In the genomic region with DNA sequence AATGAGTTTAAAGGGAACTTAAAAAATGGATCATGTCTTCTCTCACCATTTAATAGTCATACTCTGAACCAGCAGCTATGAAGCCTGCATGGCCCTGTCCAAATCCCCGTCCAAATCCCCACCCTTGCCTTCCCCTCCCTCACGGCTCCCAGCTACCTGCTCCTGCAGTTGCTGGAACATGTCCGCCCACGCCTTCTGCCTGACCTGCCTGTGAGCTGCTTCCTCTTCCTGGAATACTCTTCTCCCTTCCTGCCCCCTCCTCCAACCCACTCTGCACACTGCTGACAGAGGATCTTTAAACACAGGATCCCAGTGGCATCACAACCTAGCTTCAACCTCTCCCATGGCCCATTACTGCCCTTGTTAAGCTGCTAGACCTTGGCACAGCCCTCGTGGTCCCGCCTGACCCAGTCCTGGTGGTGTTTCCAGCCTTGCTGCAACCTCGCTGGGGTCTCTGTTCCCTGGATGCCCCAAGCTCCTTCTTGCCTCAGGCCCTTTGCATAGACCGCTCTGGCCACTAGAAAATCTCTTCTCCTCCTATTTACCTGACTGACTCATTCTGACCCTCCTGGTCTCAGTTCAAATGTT, we compare ENCODE assay signal across 27 cellular contexts.
DNase-seq lines count a peak whose midpoint lies in the region; TF ChIP-seq lines count a peak whose summit lies in the region.
"Had no signal": no experiment of that assay in that cellular context is flagged by ENCODE, and none has a peak within 500 bp of the region (broad histone marks: within the 10 kb centered on the region; RNA-seq: fewer than 3 reads in every experiment).

No MANE protein-coding gene starts in this region.

- DNase-seq in MCF 10A (ENCODE audit: unreplicated experiment), result peak; percentile 24
- DNase-seq in breast epithelium (ENCODE audit: low spot score in 2 of 2), result no peak
- peak; percentile 20 for DNase-seq in mammary epithelial cell
- peak; percentile 51 for DNase-seq in islet precursor cell
- peak; percentile 73 for DNase-seq in ureter (ENCODE audit: low spot score)
- DNase-seq in NCI-H774 (lab: John Stamatoyannopoulos, UW), result no peak
- DNase-seq in DMS53 (lab: John Stamatoyannopoulos, UW), result no peak
- DNase-seq in GM19238 (ENCODE audit: insufficient read length, low spot score), result no peak
- DNase-seq: activated B cell treated with CpG ODN at 0.5 μM for 24 hours; activated CD4-positive, alpha-beta T cell treated with anti-CD3 and anti-CD28 coated beads, Interleukin-2, amount 50 U/mL, for 4 hours; CD4-positive, alpha-beta memory T cell; DMS79; effector CD8-positive, alpha-beta T cell; esophagus squamous epithelium; gastrocnemius medialis; GDM1; hippocampal formation; left ventricle myocardium inferior; NCI-H1105; NCI-H1930; occipital lobe; retina; SIG-M5; transverse colon had no signal

- no peak overlapping the region for H3K4me3 Mint-ChIP-seq in MCF 10A (ENCODE audit: unreplicated experiment)
- H3K4me3 Mint-ChIP-seq: activated B cell treated with CpG ODN at 0.5 μM for 24 hours; activated T-helper 17 cell treated with anti-CD3 and anti-CD28 coated beads, Interleukin-2, amount 50 U/mL, for 72 hours; CD4-positive, alpha-beta memory T cell had no signal

- H3K27me3 Mint-ChIP-seq in MCF 10A (ENCODE audit: insufficient read depth, unreplicated experiment), result peaks cover 28% of the 10 kb centered on the region

- H2AFZ ChIP-seq in mammary epithelial cell (ENCODE audit: low read depth, low read length), result peak overlapping the region; percentile 83

- no peaks in the 10 kb centered on the region for H3K79me2 ChIP-seq in mammary epithelial cell (ENCODE audit: insufficient read depth, low read length)

- dilution Hi-C loops in mammary epithelial cell (cut with HindIII; ENCODE audit: low sequenced_read_pairs), result loop anchor here (10.0 kb wide), 1 partner anchor 100 kb away; no protein-coding TSS in a partner anchor

- H3K4me1 ChIP-seq in breast epithelium (no peaks in the 10 kb centered on the region), mammary epithelial cell (ENCODE audit: insufficient read depth, low read length) (peaks cover 20% of the 10 kb centered on the region)
- H3K4me1 ChIP-seq: gastrocnemius medialis, left ventricle myocardium inferior, transverse colon had no signal

- H3K36me3 Mint-ChIP-seq in MCF 10A (ENCODE audit: insufficient read depth, unreplicated experiment), result no peaks in the 10 kb centered on the region
- H3K36me3 Mint-ChIP-seq: activated naive CD4-positive, alpha-beta T cell treated with anti-CD3 and anti-CD28 coated beads, Interleukin-2, amount 50 U/mL, for 72 hours; CD4-positive, alpha-beta memory T cell had no signal

- H3K9me3 Mint-ChIP-seq in MCF 10A (ENCODE audit: unreplicated experiment), result no peaks in the 10 kb centered on the region
- H3K9me3 Mint-ChIP-seq: activated B cell treated with CpG ODN at 0.5 μM for 24 hours; activated naive CD4-positive, alpha-beta T cell treated with anti-CD3 and anti-CD28 coated beads, Interleukin-2, amount 50 U/mL, for 72 hours; activated T-helper 17 cell treated with anti-CD3 and anti-CD28 coated beads, Interleukin-2, amount 50 U/mL, for 72 hours had no signal

- H3K27ac Mint-ChIP-seq in MCF 10A (ENCODE audit: low read depth, unreplicated experiment), result no peak overlapping the region
- H3K27ac Mint-ChIP-seq: activated B cell treated with CpG ODN at 0.5 μM for 24 hours; CD4-positive, alpha-beta memory T cell had no signal

- H3K27me3 ChIP-seq in breast epithelium, result no peaks in the 10 kb centered on the region
- H3K27me3 ChIP-seq in mammary epithelial cell (ENCODE audit: insufficient read depth, low read length), result no peaks in the 10 kb centered on the region

- TF ChIP-seq POLR2A in breast epithelium (IDR thresholded peaks at IDR 0.05), result no peak

- H3K4me2 ChIP-seq in mammary epithelial cell (ENCODE audit: insufficient read depth, low read depth, low read length), result peak overlapping the region; percentile 6

- no peak overlapping the region for H3K27ac ChIP-seq in breast epithelium
- no peak overlapping the region for H3K27ac ChIP-seq in mammary epithelial cell (ENCODE audit: insufficient read depth, low read depth, low read length)
- H3K27ac ChIP-seq: gastrocnemius medialis, left ventricle myocardium inferior, skin epidermis, transverse colon had no signal

- no peaks in the 10 kb centered on the region for H4K20me1 ChIP-seq in mammary epithelial cell (ENCODE audit: insufficient read depth, low read length)

- 62% methylated on average over 7 of the region's 8 CpGs for WGBS in mammary epithelial cell (ENCODE audit: low coverage, missing lambda C conversion rate)

- CTCF ChIA-PET in MCF 10A (lab: Yijun Ruan, JAX) (interaction anchor here (0.6 to 1.0 kb wide), 6 partner anchors 13 to 756 kb away, joined by 3 read pairs; no protein-coding TSS in a partner anchor), mammary epithelial cell (lab: Charles Lee; ENCODE audit: low non-redundant PET) (no interaction called here)

- no peak overlapping the region for H3K9ac ChIP-seq in mammary epithelial cell (ENCODE audit: insufficient read depth, low read length)

- POLR2A ChIA-PET in MCF 10A (lab: Yijun Ruan, JAX), result no interaction called here

- H3K36me3 ChIP-seq in breast epithelium (no peaks in the 10 kb centered on the region), mammary epithelial cell (ENCODE audit: insufficient read depth, low read length) (no peaks in the 10 kb centered on the region)
- H3K36me3 ChIP-seq: esophagus squamous epithelium, gastrocnemius medialis, left ventricle myocardium inferior, transverse colon had no signal

- TF ChIP-seq CTCF in MCF 10A (IDR thresholded peaks at IDR 0.05; ENCODE audit: unreplicated experiment) (no peak), breast epithelium (IDR thresholded peaks at IDR 0.05) (no peak), mammary epithelial cell (conservative IDR thresholded peaks at IDR 0.05 in 1 of 2, IDR thresholded peaks at IDR 0.05 in 1 of 2; ENCODE audit: extremely low read depth in 1 of 2, insufficient read depth in 1 of 2, low read depth in 1 of 2, low read length in 2 of 2) (no peak)

- in situ Hi-C loops in mammary epithelial cell (cut with MboI; ENCODE audit: low sequenced_read_pairs in 2 of 2), result no loop called here

- no peaks in the 10 kb centered on the region for H3K9me3 ChIP-seq in breast epithelium
- H3K9me3 ChIP-seq in mammary epithelial cell (replicated peaks; ENCODE audit: insufficient read depth, low read length), result no peaks in the 10 kb centered on the region
- H3K9me3 ChIP-seq: esophagus squamous epithelium, gastrocnemius medialis, transverse colon had no signal

- peaks cover 7% of the 10 kb centered on the region for H3K4me1 Mint-ChIP-seq in MCF 10A (ENCODE audit: insufficient read depth, unreplicated experiment)
- H3K4me1 Mint-ChIP-seq: activated B cell treated with CpG ODN at 0.5 μM for 24 hours; activated T-helper 17 cell treated with anti-CD3 and anti-CD28 coated beads, Interleukin-2, amount 50 U/mL, for 72 hours had no signal

- H3K4me3 ChIP-seq in breast epithelium (no peak overlapping the region), mammary epithelial cell (replicated peaks in 1 of 3; ENCODE audit: insufficient read depth in 1 of 3, low read depth in 2 of 3, low read length in 3 of 3) (no peak overlapping the region)
- H3K4me3 ChIP-seq: esophagus squamous epithelium, gastrocnemius medialis, left ventricle myocardium inferior, skin epidermis, transverse colon had no signal

- BruUV-seq in MCF 10A (replicated peaks; lab: Mats Ljungman, UMichigan), result no TSS peak
- BruUV-seq in mammary epithelial cell (replicated peaks; lab: Mats Ljungman, UMichigan), result no TSS peak

- intact Hi-C loops in MCF 10A (cut with micrococcal nuclease) (no loop called here), breast epithelium (cut with DNase I; ENCODE audit: low total_unique reads) (no loop called here), mammary epithelial cell (cut with micrococcal nuclease) (no loop called here)

Comparison
In these comparisons a context has a peak if more than half of its experiments do, and no peak if none do; other contexts are left out.
1. DNase-seq: peak in MCF 10A (single experiment), mammary epithelial cell (single experiment), islet precursor cell (single experiment) and ureter (single experiment); none in breast epithelium (0 of 2), NCI-H774 (single experiment), DMS53 (single experiment) and GM19238 (single experiment).